8 cellular contexts compared by ENCODE assay signal in the genomic region with DNA sequence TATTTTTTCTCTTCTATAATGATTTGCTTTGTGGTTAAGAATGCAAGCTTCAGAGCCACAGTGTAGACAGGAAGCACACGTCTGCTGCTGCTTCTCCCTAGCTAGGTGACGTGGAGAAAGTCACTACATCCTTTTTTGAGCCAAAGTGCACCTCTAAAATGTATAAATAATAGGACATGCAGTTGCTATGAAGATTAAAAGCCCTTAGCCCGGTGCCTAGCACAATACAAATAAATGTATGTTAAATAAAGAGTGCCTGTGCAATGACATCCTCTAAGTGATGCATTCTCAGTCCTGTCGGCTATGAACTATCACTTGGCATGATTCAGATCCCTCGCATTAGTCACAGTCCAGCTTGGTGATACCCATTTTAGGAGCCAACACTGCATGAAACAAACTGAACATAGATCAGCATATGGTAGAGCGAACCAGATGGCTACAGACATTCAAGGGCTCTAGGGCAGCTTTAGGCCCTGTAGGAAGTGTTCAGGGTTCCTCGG. TPM values are rescaled to one million over a fixed set of nuclear protein-coding genes. Genes with fewer than 3 reads are reported as not detected.
A peak's percentile ranks its signal among the peaks of the same experiment; 100 is the strongest.
DNase-seq lines count a peak whose midpoint lies in the region; ATAC-seq and TF ChIP-seq lines count a peak whose summit lies in the region.

No MANE protein-coding gene starts in this region.

- no peaks in the 10 kb centered on the region for H3K9me3 ChIP-seq in mucosa of descending colon

- peak overlapping the region; percentile 97 for H3K27ac Mint-ChIP-seq in activated T-helper 17 cell treated with anti-CD3 and anti-CD28 coated beads, Interleukin-2, amount 50 U/mL, for 72 hours

- peak; percentile 94 for ATAC-seq in activated T-helper 17 cell treated with anti-CD3 and anti-CD28 coated beads, Interleukin-2, amount 50 U/mL, for 72 hours (replicated peaks)
- peak; percentile 18 for ATAC-seq in mucosa of descending colon

- no peaks in the 10 kb centered on the region for H3K9me3 Mint-ChIP-seq in activated T-helper 17 cell treated with anti-CD3 and anti-CD28 coated beads, Interleukin-2, amount 50 U/mL, for 72 hours

- H3K4me1 ChIP-seq in mucosa of descending colon (ENCODE audit: low read depth): no peaks in the 10 kb centered on the region

- no peaks in the 10 kb centered on the region for H3K27me3 Mint-ChIP-seq in activated T-helper 17 cell treated with anti-CD3 and anti-CD28 coated beads, Interleukin-2, amount 50 U/mL, for 72 hours

- peak overlapping the region; percentile 80 for H3K4me3 Mint-ChIP-seq in activated T-helper 17 cell treated with anti-CD3 and anti-CD28 coated beads, Interleukin-2, amount 50 U/mL, for 72 hours

- no peak for TF ChIP-seq CTCF in mucosa of descending colon (IDR thresholded peaks at IDR 0.05)

- peaks cover 25% of the 10 kb centered on the region for H3K4me1 Mint-ChIP-seq in activated T-helper 17 cell treated with anti-CD3 and anti-CD28 coated beads, Interleukin-2, amount 50 U/mL, for 72 hours

- intact Hi-C loops in mucosa of descending colon (cut with DNase I, micrococcal nuclease): no loop called here
- intact Hi-C loops in cardiac septum (cut with DNase I): loop anchor here (10.0 kb wide), 1 partner anchor 1449 kb away; a partner anchor contains a TSS

- peak; percentile 44 for DNase-seq in activated naive CD4-positive, alpha-beta T cell treated with Interleukin-2 at 50 U/mL for 16 hours
- DNase-seq in activated naive CD4-positive, alpha-beta T cell (lab: John Stamatoyannopoulos, UW): no peak
- DNase-seq in HT1080 (ENCODE audit: low read depth): peak; percentile 93
- DNase-seq in mucosa of descending colon: no peak
- no peak for DNase-seq in cardiac septum (ENCODE audit: low spot score)
- DNase-seq in SHP77 (lab: John Stamatoyannopoulos, UW): no peak
- no peak for DNase-seq in NCI-H82 treated with DMSO at 0.1 percent for 48 hours (lab: John Stamatoyannopoulos, UW; ENCODE audit: unreplicated experiment)

- H3K36me3 Mint-ChIP-seq in activated T-helper 17 cell treated with anti-CD3 and anti-CD28 coated beads, Interleukin-2, amount 50 U/mL, for 72 hours (ENCODE audit: low read depth): no peaks in the 10 kb centered on the region

- H3K36me3 ChIP-seq in mucosa of descending colon (ENCODE audit: low read depth): no peaks in the 10 kb centered on the region

- no peak overlapping the region for H3K4me3 ChIP-seq in mucosa of descending colon

RNA-seq across cellular contexts. Expression of a gene that starts 4.8 kb away (rescaled TPM):
- total RNA-seq in HT1080 (2014; rRNA removed; shearing (Covaris generic)): 8.2 and 10.3 TPM in 2 replicates
- 9.6 and 13.4 TPM in 2 replicates for polyA plus RNA-seq in HT1080 (2015; cell fraction: cytosol; rRNA removed)
- 13.4 and 15.8 TPM in 2 replicates for polyA plus RNA-seq in HT1080 (2015; cell fraction: nucleus; rRNA removed)
- 1 to 10 TPM; 3.3 to 6.7 TPM for total RNA-seq in activated T-helper 17 cell treated with anti-CD3 and anti-CD28 coated beads, Interleukin-2, amount 50 U/mL, for 72 hours
- 1 to 10 TPM; 4.7 to 7.8 (median 7.4) TPM for total RNA-seq in mucosa of descending colon
- 4.2 TPM for total RNA-seq in cardiac septum

RNA-seq across cellular contexts. Expression of a gene that starts 21.8 kb away (rescaled TPM):
- 7,505 and 7,948 TPM in 2 replicates for total RNA-seq in HT1080 (2014; rRNA removed; shearing (Covaris generic))
- 6,105 and 6,990 TPM in 2 replicates for polyA plus RNA-seq in HT1080 (2015; cell fraction: cytosol; rRNA removed)
- polyA plus RNA-seq in HT1080 (2015; cell fraction: nucleus; rRNA removed): 9,396 and 9,476 TPM in 2 replicates
- total RNA-seq in activated T-helper 17 cell treated with anti-CD3 and anti-CD28 coated beads, Interleukin-2, amount 50 U/mL, for 72 hours: 1,000 to 10,000 TPM; 1,131 to 1,699 TPM
- 100 to 1,000 TPM; 128 to 550 (median 355) TPM for total RNA-seq in mucosa of descending colon
- 368 TPM for total RNA-seq in cardiac septum

Comparison
In these comparisons a context has a peak if more than half of its experiments do, and no peak if none do; other contexts are left out.
1. DNase-seq: peak in activated naive CD4-positive, alpha-beta T cell treated with Interleukin-2 at 50 U/mL for 16 hours (single experiment) and HT1080 (single experiment); none in activated naive CD4-positive, alpha-beta T cell (0 of 4), mucosa of descending colon (0 of 3), cardiac septum (single experiment), SHP77 (0 of 2) and NCI-H82 treated with DMSO at 0.1 percent for 48 hours (single experiment).